9 cellular contexts compared by ENCODE assay signal in genomic region chr14:75875958-75876357, GRCh38.
DNase-seq lines count a peak whose midpoint lies in the region; ATAC-seq and TF ChIP-seq lines count a peak whose summit lies in the region.
"Had no signal": no experiment of that assay in that cellular context is flagged by ENCODE, and none has a peak within 500 bp of the region (broad histone marks: within the 10 kb centered on the region; RNA-seq: fewer than 3 reads in every experiment).

No MANE protein-coding gene starts in this region.

- peak overlapping the region in 2 of 5 donors; percentile 20 to 22 for H3K4me3 Mint-ChIP-seq in immature natural killer cell

- ATAC-seq in GM18861 (IDR thresholded peaks at IDR 0.05; ENCODE audit: unreplicated experiment) (peak; percentile 94), GM21717 (IDR thresholded peaks at IDR 0.05; ENCODE audit: unreplicated experiment) (peak; percentile 90), HG03457 (IDR thresholded peaks at IDR 0.05; ENCODE audit: unreplicated experiment) (peak; percentile 96), omental fat pad (ENCODE audit: low FRiP score) (no peak)

- no peak overlapping the region for H3K4me3 ChIP-seq in foreskin fibroblast (ENCODE audit: low read depth in 1 of 2, low read length in 2 of 2)

- peak overlapping the region in 2 of 6 donors; percentile 12 to 19 for H3K27ac Mint-ChIP-seq in immature natural killer cell

- peaks cover 13 to 23% of the 10 kb centered on the region in 2 donors for H3K4me1 Mint-ChIP-seq in immature natural killer cell

- H3K27me3 Mint-ChIP-seq in immature natural killer cell (ENCODE audit: low read depth in 3 of 3): no peaks in the 10 kb centered on the region

- no peaks in the 10 kb centered on the region for H3K9me3 Mint-ChIP-seq in immature natural killer cell

- DNase-seq in immature natural killer cell: peak; percentile 8 to 23 (median 20)
- DNase-seq in hypothalamus (lab: John Stamatoyannopoulos, UW): no peak
- no peak for DNase-seq in NCI-H2196 treated with DMSO at 0.1 percent for 48 hours (lab: John Stamatoyannopoulos, UW; ENCODE audit: unreplicated experiment)
- DNase-seq in foreskin fibroblast: no peak
- DNase-seq in omental fat pad (ENCODE audit: low spot score): no peak
- DNase-seq: small intestine had no signal

- H3K36me3 Mint-ChIP-seq in immature natural killer cell: peaks cover 3 to 20% (median 15%) of the 10 kb centered on the region in 3 donors

- no peak for TF ChIP-seq CTCF in foreskin fibroblast (IDR thresholded peaks at IDR 0.05; ENCODE audit: low read depth, low read length)
- TF ChIP-seq CTCF in omental fat pad (IDR thresholded peaks at IDR 0.05): no peak

Comparison
In these comparisons a context has a peak if more than half of its experiments do, and no peak if none do; other contexts are left out.
1. DNase-seq: peak in immature natural killer cell (3 of 3); none in hypothalamus (0 of 51), NCI-H2196 treated with DMSO at 0.1 percent for 48 hours (single experiment), foreskin fibroblast (0 of 2) and omental fat pad (single experiment).